10 cellular contexts compared by ENCODE assay signal in the genomic region with DNA sequence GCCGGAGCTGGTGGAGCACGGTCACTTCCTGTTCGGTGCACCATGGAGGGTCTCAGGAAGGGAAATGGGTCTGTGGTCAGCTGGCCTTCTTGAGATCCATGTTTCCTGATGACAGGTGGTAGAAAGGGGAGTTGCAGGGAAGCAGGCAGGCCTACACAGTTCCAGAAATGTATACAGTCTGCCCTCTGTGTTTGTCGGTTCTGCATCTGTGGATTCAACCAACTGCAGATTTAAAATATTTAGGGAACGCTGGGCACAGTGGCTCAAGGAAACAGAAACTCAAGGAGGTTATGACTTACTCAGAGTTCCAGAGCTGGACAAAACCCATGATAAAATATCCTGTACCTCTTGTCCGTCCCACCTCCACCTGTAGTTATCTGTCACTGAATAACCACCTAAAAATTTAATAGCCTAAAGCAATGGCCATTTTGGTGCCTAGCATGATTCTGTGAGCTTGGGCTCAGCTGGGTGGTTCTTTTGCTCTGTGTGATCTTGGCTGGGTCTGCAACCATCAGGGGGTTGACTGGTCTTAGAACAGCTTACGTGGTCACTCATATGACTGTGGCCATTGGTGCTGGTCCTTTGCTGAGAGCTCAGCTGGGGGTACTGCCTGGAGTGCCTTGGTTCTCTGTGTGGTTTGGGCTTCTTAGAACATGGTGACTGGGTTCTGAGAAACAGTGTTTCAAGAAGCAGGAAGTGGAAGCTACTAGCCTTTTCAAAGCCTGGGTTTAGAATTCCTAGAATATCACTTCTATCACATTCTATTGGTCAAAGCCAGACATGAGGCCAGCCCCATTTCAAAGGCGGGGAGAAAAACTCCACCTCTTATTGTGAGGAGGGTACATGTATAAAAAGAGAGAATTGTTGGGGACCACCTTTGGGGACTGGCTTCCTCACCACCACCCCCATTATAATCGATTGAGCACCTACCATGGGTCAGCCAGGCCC.
DNase-seq lines count a peak whose midpoint lies in the region; ATAC-seq and TF ChIP-seq lines count a peak whose summit lies in the region.
"Had no signal": no experiment of that assay in that cellular context is flagged by ENCODE, and none has a peak within 500 bp of the region (broad histone marks: within the 10 kb centered on the region; RNA-seq: fewer than 3 reads in every experiment).

No MANE protein-coding gene starts in this region.

- H3K36me3 ChIP-seq in heart left ventricle (peaks cover 0 to 21% (median 14%) of the 10 kb centered on the region in 9 donors), mesenchymal stem cell (ENCODE audit: control insufficient read depth in 1 of 2, insufficient read depth in 2 of 2, low read depth in 1 of 2, low read length in 2 of 2) (no peaks in the 10 kb centered on the region), vagina (no peaks in the 10 kb centered on the region)

- H3K9me3 ChIP-seq in heart left ventricle (peaks cover 0 to 7% (median 0%) of the 10 kb centered on the region in 12 donors), mesenchymal stem cell (ENCODE audit: control insufficient read depth, low read length) (no peaks in the 10 kb centered on the region), vagina (no peaks in the 10 kb centered on the region)

- DNase-seq in heart left ventricle, result no peak
- DNase-seq in left cardiac atrium, result no peak
- no peak for DNase-seq in activated naive CD4-positive, alpha-beta T cell treated with anti-CD3 and anti-CD28 coated beads, Interleukin-2, amount 50 U/mL, for 72 hours (ENCODE audit: low spot score in 2 of 2)
- DNase-seq in mesenchymal stem cell, result no peak
- DNase-seq in vagina (ENCODE audit: extremely low spot score in 2 of 2), result no peak
- DNase-seq in DMS 273 treated with DMSO at 0.1 percent for 48 hours (lab: John Stamatoyannopoulos, UW), result no peak
- no peak for DNase-seq in stimulated activated naive CD4-positive, alpha-beta T cell (lab: John Stamatoyannopoulos, UW)
- no peak for DNase-seq in COLO668 (lab: John Stamatoyannopoulos, UW; ENCODE audit: unreplicated experiment)
- DNase-seq: NCI-H2107; stimulated activated CD4-positive, alpha-beta T cell treated with anti-CD3 and anti-CD28 coated beads, Interleukin-4, amount 100 ng/mL, for 24 hours had no signal

- H3K9me3 Mint-ChIP-seq in activated naive CD4-positive, alpha-beta T cell treated with anti-CD3 and anti-CD28 coated beads, Interleukin-2, amount 50 U/mL, for 72 hours, result peaks cover 4 to 19% of the 10 kb centered on the region in 2 donors

- no peak overlapping the region for H2BK120ac ChIP-seq in mesenchymal stem cell (ENCODE audit: low read depth, low read length)

- H3K4me1 ChIP-seq in heart left ventricle, result peaks cover 9 to 82% (median 43%) of the 10 kb centered on the region in 12 donors
- peaks cover 25% of the 10 kb centered on the region for H3K4me1 ChIP-seq in mesenchymal stem cell (ENCODE audit: control insufficient read depth, insufficient read depth, low read depth, low read length)
- H3K4me1 ChIP-seq in vagina, result peaks cover 59% of the 10 kb centered on the region

- TF ChIP-seq CTCF in heart left ventricle (IDR thresholded peaks at IDR 0.05) (no peak), vagina (IDR thresholded peaks at IDR 0.05) (no peak)

- H3K79me1 ChIP-seq in mesenchymal stem cell (replicated peaks; ENCODE audit: low read length, poor library complexity, severe bottlenecking), result no peaks in the 10 kb centered on the region

- no peak overlapping the region for H2BK5ac ChIP-seq in mesenchymal stem cell (ENCODE audit: low read depth, low read length, poor library complexity, severe bottlenecking)

- H3K4ac ChIP-seq in mesenchymal stem cell (ENCODE audit: low read depth in 1 of 2, low read length in 2 of 2), result no peak overlapping the region

- H3K23ac ChIP-seq in mesenchymal stem cell (ENCODE audit: low read length in 2 of 2), result no peak overlapping the region

- H3K27ac ChIP-seq in heart left ventricle, result peak overlapping the region in 11 of 12 donors; percentile 69 to 97 (median 85)
- H3K27ac ChIP-seq in mesenchymal stem cell (ENCODE audit: low read length, poor library complexity, severe bottlenecking), result no peak overlapping the region
- H3K27ac ChIP-seq in vagina, result peak overlapping the region; percentile 91

- peaks cover 39 to 55% of the 10 kb centered on the region in 2 donors for H3K36me3 Mint-ChIP-seq in activated naive CD4-positive, alpha-beta T cell treated with anti-CD3 and anti-CD28 coated beads, Interleukin-2, amount 50 U/mL, for 72 hours

- H4K8ac ChIP-seq in mesenchymal stem cell (ENCODE audit: low read length), result no peak overlapping the region

- H3K18ac ChIP-seq in mesenchymal stem cell (ENCODE audit: low read depth in 1 of 2, low read length in 2 of 2), result peak overlapping the region in 1 of 2 experiments; percentile 42

- intact Hi-C loops in heart left ventricle (cut with DNase I), result loop anchor here in 4 of 10 donors (5.0 kb wide), 3 partner anchors 83 to 238 kb away; a partner anchor contains a TSS
- intact Hi-C loops in left cardiac atrium (cut with DNase I), result loop anchor here in 1 of 2 donors (5.0 kb wide), 1 partner anchor 243 kb away; no protein-coding TSS in a partner anchor
- intact Hi-C loops in vagina (cut with DNase I), result loop anchor here (5.0 kb wide), 1 partner anchor 238 kb away; a partner anchor contains a TSS

- 92 to 97% (median 96%) methylated on average over 9 of the region's 9 CpGs for WGBS in heart left ventricle, 4 donors
- WGBS in mesenchymal stem cell, result 87% methylated on average over 6 of the region's 9 CpGs

- no peak overlapping the region for H2BK15ac ChIP-seq in mesenchymal stem cell (ENCODE audit: low read depth, poor library complexity, severe bottlenecking)

- no peaks in the 10 kb centered on the region for H3K27me3 ChIP-seq in heart left ventricle
- H3K27me3 ChIP-seq in mesenchymal stem cell (ENCODE audit: control insufficient read depth in 1 of 2, insufficient read depth in 1 of 2, low read length in 2 of 2), result no peaks in the 10 kb centered on the region
- H3K27me3 ChIP-seq in vagina, result no peaks in the 10 kb centered on the region

- no peak for TF ChIP-seq POLR2A in heart left ventricle (IDR thresholded peaks at IDR 0.05)
- TF ChIP-seq POLR2A in vagina (IDR thresholded peaks at IDR 0.05), result no peak

- H3K14ac ChIP-seq in mesenchymal stem cell (ENCODE audit: low read length in 2 of 2), result no peak overlapping the region

- H3K27ac Mint-ChIP-seq in activated naive CD4-positive, alpha-beta T cell treated with anti-CD3 and anti-CD28 coated beads, Interleukin-2, amount 50 U/mL, for 72 hours, result peak overlapping the region; percentile 87 to 95

- H4K91ac ChIP-seq in mesenchymal stem cell (ENCODE audit: low read length), result no peak overlapping the region

- no peak overlapping the region for H3K4me2 ChIP-seq in mesenchymal stem cell (ENCODE audit: low read length, poor library complexity, severe bottlenecking)

- no peak overlapping the region for H3K4me3 ChIP-seq in heart left ventricle
- no peak overlapping the region for H3K4me3 ChIP-seq in mesenchymal stem cell (ENCODE audit: insufficient read depth in 1 of 2, low read depth in 1 of 2, low read length in 2 of 2)
- no peak overlapping the region for H3K4me3 ChIP-seq in vagina

- ATAC-seq in heart left ventricle (no peak), left cardiac atrium (no peak)
- peak; percentile 48 to 71 for ATAC-seq in activated naive CD4-positive, alpha-beta T cell treated with anti-CD3 and anti-CD28 coated beads, Interleukin-2, amount 50 U/mL, for 72 hours

- peak overlapping the region; percentile 80 for H2AK5ac ChIP-seq in mesenchymal stem cell (ENCODE audit: low read length, severe bottlenecking)

- no peak overlapping the region for H2BK12ac ChIP-seq in mesenchymal stem cell (ENCODE audit: low read length in 2 of 2)

- no peak overlapping the region for H3K9ac ChIP-seq in mesenchymal stem cell (ENCODE audit: low read length)

- no peak overlapping the region for H2AFZ ChIP-seq in mesenchymal stem cell (ENCODE audit: low read depth, low read length)

Comparison
In these comparisons a context has a peak if more than half of its experiments do, and no peak if none do; other contexts are left out.
1. ATAC-seq: peak in activated naive CD4-positive, alpha-beta T cell treated with anti-CD3 and anti-CD28 coated beads, Interleukin-2, amount 50 U/mL, for 72 hours (2 of 2); none in heart left ventricle (0 of 4) and left cardiac atrium (0 of 2).